ENCODE assay signal across 22 cellular contexts in the genomic region with DNA sequence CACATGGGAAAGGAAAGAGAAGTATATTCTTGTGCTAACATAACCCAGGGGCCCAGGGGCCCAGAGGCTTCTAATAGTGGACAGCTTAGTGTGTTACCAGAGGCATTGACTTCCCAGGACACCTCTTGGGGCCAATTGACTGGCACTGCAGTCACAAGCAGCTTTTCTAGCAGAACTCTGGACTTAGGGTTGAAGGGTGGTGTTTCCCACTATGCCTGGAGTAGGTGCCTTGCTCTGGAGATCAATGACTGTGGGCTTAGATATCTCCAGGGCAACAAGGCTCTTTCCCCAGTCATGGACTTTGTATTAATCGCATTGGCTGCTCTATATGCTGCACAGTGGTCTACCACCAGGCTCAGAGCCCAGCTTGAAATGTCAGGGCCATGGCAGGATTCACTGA.
DNase-seq lines count a peak whose midpoint lies in the region; ATAC-seq, FAIRE-seq and TF ChIP-seq lines count a peak whose summit lies in the region.
"Had no signal": no experiment of that assay in that cellular context is flagged by ENCODE, and none has a peak within 500 bp of the region (broad histone marks: within the 10 kb centered on the region; RNA-seq: fewer than 3 reads in every experiment).

No MANE protein-coding gene starts in this region.

- ATAC-seq in Right ventricle myocardium inferior (no peak), right cardiac atrium (no peak), HepG2 (peak; percentile 73), right lobe of liver (peak in 3 of 4 donors; percentile 8 to 55 (median 53))
- ATAC-seq: A549; CD8-positive, alpha-beta T cell had no signal

- H3K9me3 ChIP-seq in right cardiac atrium (ENCODE audit: control insufficient read depth, low read length) (no peaks in the 10 kb centered on the region), HepG2 (ENCODE audit: low read length) (no peaks in the 10 kb centered on the region), right lobe of liver (no peaks in the 10 kb centered on the region)
- H3K9me3 ChIP-seq: A549; BLaER1 treated with 17β-estradiol and CSF1 and Interleukin-3, amounts not matched to agents 10 nM and 100 nM; Caco-2 had no signal

- no peak for TF ChIP-seq RAD21 in HepG2 (CRISPR knock-in tag; IDR thresholded peaks at IDR 0.05)

- no peak overlapping the region for H3K4me3 ChIP-seq in right cardiac atrium (ENCODE audit: low read length)
- no peak overlapping the region for H3K4me3 ChIP-seq in HepG2 (replicated peaks in 1 of 3; ENCODE audit: insufficient read depth in 1 of 3, low read depth in 2 of 3, low read length in 3 of 3)
- H3K4me3 ChIP-seq in right lobe of liver: no peak overlapping the region
- H3K4me3 ChIP-seq: A549; BLaER1 treated with 17β-estradiol and CSF1 and Interleukin-3, amounts not matched to agents 10 nM and 100 nM had no signal

- DNase-seq in Right ventricle myocardium inferior (ENCODE audit: missing footprints): peak; percentile 61
- DNase-seq in right cardiac atrium: no peak
- no peak for DNase-seq in HepG2 (ENCODE audit: low spot score)
- peak in 2 of 3 donors; percentile 69 to 70 for DNase-seq in right lobe of liver
- DNase-seq in NCI-H524 treated with DMSO at 0.1 percent for 48 hours (lab: John Stamatoyannopoulos, UW): no peak
- no peak for DNase-seq in NCI-H748 (lab: John Stamatoyannopoulos, UW; ENCODE audit: unreplicated experiment)
- no peak for DNase-seq in NCI-H2227 (lab: John Stamatoyannopoulos, UW; ENCODE audit: unreplicated experiment)
- DNase-seq: AML-193; Caco-2; Calu3; CD4-positive, alpha-beta T cell; CD8-positive, alpha-beta T cell; DMS79 treated with DMSO at 0.1 percent for 48 hours; GF-D8 had no signal

- no TSS peak for BruUV-seq in HepG2 (replicated peaks; lab: Mats Ljungman, UMichigan)

- H3K36me3 ChIP-seq in HepG2 (replicated peaks in 1 of 2; ENCODE audit: control insufficient read depth in 1 of 2, insufficient read depth in 2 of 2, low read length in 2 of 2) (no peaks in the 10 kb centered on the region), right lobe of liver (no peaks in the 10 kb centered on the region)
- H3K36me3 ChIP-seq: BLaER1 treated with 17β-estradiol and CSF1 and Interleukin-3, amounts not matched to agents 10 nM and 100 nM had no signal

- intact Hi-C loops in Right ventricle myocardium inferior (cut with DNase I): no loop called here
- intact Hi-C loops in right cardiac atrium (cut with DNase I): loop anchor here in 2 of 4 donors (10.0 kb wide), 1 partner anchor 571 kb away; no protein-coding TSS in a partner anchor
- intact Hi-C loops in HepG2 (cut with micrococcal nuclease; ENCODE audit: unreplicated experiment): no loop called here
- intact Hi-C loops in right lobe of liver (cut with DNase I): no loop called here

- no peaks in the 10 kb centered on the region for H4K20me1 ChIP-seq in HepG2 (ENCODE audit: insufficient read depth, low read length)
- H4K20me1 ChIP-seq: BLaER1 treated with 17β-estradiol and CSF1 and Interleukin-3, amounts not matched to agents 10 nM and 100 nM had no signal

- H2AFZ ChIP-seq in HepG2 (ENCODE audit: low read length): no peak overlapping the region

- H3K9ac ChIP-seq in HepG2 (ENCODE audit: insufficient read depth, low read depth, low read length): no peak overlapping the region
- H3K9ac ChIP-seq: BLaER1 treated with 17β-estradiol and CSF1 and Interleukin-3, amounts not matched to agents 10 nM and 100 nM had no signal

- in situ Hi-C loops in HepG2 (cut with HindIII; ENCODE audit: extremely low pct_ligation_motif_present, low pct_unique_long_range_greater_than_20kb): no loop called here

- POLR2A ChIA-PET in HepG2 (lab: Yijun Ruan, JAX): no interaction called here

- CTCF ChIA-PET in HepG2 (lab: Yijun Ruan, JAX; ENCODE audit: low intra/inter-chr PET ratio, low total read pairs): no interaction called here

- H3K27ac ChIP-seq in right cardiac atrium (ENCODE audit: low read length): no peak overlapping the region
- H3K27ac ChIP-seq in HepG2 (ENCODE audit: extremely low read length, insufficient read depth, low read length): no peak overlapping the region
- H3K27ac ChIP-seq in right lobe of liver: peak overlapping the region in 2 of 3 donors; percentile 4 to 75
- H3K27ac ChIP-seq: 22Rv1; A549; BLaER1 treated with 17β-estradiol and CSF1 and Interleukin-3, amounts not matched to agents 10 nM and 100 nM; C4-2B had no signal

- H3K4me2 ChIP-seq in HepG2 (ENCODE audit: low read depth, low read length): no peak overlapping the region
- H3K4me2 ChIP-seq: A549 had no signal

- TF ChIP-seq CTCF in HepG2 (CRISPR knock-in tag; IDR thresholded peaks at IDR 0.05) (no peak), right lobe of liver (IDR thresholded peaks at IDR 0.05) (no peak)

- TF ChIP-seq EP300 in HepG2 (IDR thresholded peaks at IDR 0.05; ENCODE audit: low read depth in 2 of 2, low read length in 2 of 2) (no peak), HepG2 (CRISPR knock-in tag; IDR thresholded peaks at IDR 0.05; ENCODE audit: borderline replicate concordance) (no peak)

- FAIRE-seq in HepG2 (lab: Jason Lieb, UNC): no peak
- FAIRE-seq: A549, D721Med, G401.6, GM12891, GM18507 had no signal

- no peaks in the 10 kb centered on the region for H3K27me3 ChIP-seq in right cardiac atrium (ENCODE audit: control insufficient read depth, insufficient read depth)
- peaks cover 0 to 6% of the 10 kb centered on the region in 2 experiments; a peak in 1 of 5 replicates for H3K27me3 ChIP-seq in HepG2 (ENCODE audit: control insufficient read depth in 1 of 2, insufficient read depth in 2 of 2, low read length in 2 of 2)
- no peaks in the 10 kb centered on the region for H3K27me3 ChIP-seq in right lobe of liver
- H3K27me3 ChIP-seq: BLaER1 treated with 17β-estradiol and CSF1 and Interleukin-3, amounts not matched to agents 10 nM and 100 nM had no signal

- no peaks in the 10 kb centered on the region for H3K4me1 ChIP-seq in right cardiac atrium (ENCODE audit: control insufficient read depth, insufficient read depth, low read length)
- peaks cover 46% of the 10 kb centered on the region for H3K4me1 ChIP-seq in HepG2 (ENCODE audit: insufficient read depth, low read length)
- peaks cover 0 to 84% (median 19%) of the 10 kb centered on the region in 4 donors for H3K4me1 ChIP-seq in right lobe of liver
- H3K4me1 ChIP-seq: A549, Caco-2 had no signal

- no peaks in the 10 kb centered on the region for H3K79me2 ChIP-seq in HepG2 (ENCODE audit: insufficient read depth, low read length)

- TF ChIP-seq POLR2A in HepG2 (IDR thresholded peaks at IDR 0.05; ENCODE audit: insufficient read depth in 1 of 2, low read depth in 2 of 2, low read length in 2 of 2) (no peak), right lobe of liver (IDR thresholded peaks at IDR 0.05) (no peak)

- 92% methylated on average over 1 of the region's 1 CpG for WGBS in right cardiac atrium
- WGBS in HepG2 (ENCODE audit: low lambda C conversion rate): 0% methylated on average over 1 of the region's 1 CpG
- 20% methylated on average over 1 of the region's 1 CpG for WGBS in right lobe of liver (ENCODE audit: insufficient coverage, low coverage, low lambda C conversion rate, missing lambda C conversion rate)

TF ChIP-seq in HepG2, 621 proteins besides CTCF, POLR2A, EP300 and RAD21 (continues in another document):
- TF ChIP-seq HNF4A (CRISPR knock-in tag; IDR thresholded peaks at IDR 0.05): peak; percentile 48
- TF ChIP-seq TOPORS (CRISPR knock-in tag; IDR thresholded peaks at IDR 0.05): no peak
- TF ChIP-seq KDM5A (IDR thresholded peaks at IDR 0.05; ENCODE audit: borderline replicate concordance, low read length): no peak
- no peak for TF ChIP-seq ZNF709 (CRISPR knock-in tag; IDR thresholded peaks at IDR 0.05)
- no peak for TF ChIP-seq ZKSCAN1 (IDR thresholded peaks at IDR 0.05; ENCODE audit: low read length)
- no peak for TF ChIP-seq RBAK (CRISPR knock-in tag; IDR thresholded peaks at IDR 0.05)
- TF ChIP-seq, protein P1, sequence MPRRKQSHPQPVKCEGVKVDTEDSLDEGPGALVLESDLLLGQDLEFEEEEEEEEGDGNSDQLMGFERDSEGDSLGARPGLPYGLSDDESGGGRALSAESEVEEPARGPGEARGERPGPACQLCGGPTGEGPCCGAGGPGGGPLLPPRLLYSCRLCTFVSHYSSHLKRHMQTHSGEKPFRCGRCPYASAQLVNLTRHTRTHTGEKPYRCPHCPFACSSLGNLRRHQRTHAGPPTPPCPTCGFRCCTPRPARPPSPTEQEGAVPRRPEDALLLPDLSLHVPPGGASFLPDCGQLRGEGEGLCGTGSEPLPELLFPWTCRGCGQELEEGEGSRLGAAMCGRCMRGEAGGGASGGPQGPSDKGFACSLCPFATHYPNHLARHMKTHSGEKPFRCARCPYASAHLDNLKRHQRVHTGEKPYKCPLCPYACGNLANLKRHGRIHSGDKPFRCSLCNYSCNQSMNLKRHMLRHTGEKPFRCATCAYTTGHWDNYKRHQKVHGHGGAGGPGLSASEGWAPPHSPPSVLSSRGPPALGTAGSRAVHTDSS (CRISPR knock-in tag; conservative IDR thresholded peaks at IDR 0.05): no peak
- peak; percentile 11; the same call in 1 of the 2 replicates for TF ChIP-seq KAT2B (IDR thresholded peaks at IDR 0.05; ENCODE audit: borderline replicate concordance, low read depth, low read length)
- no peak for TF ChIP-seq ZNF781 (CRISPR knock-in tag; IDR thresholded peaks at IDR 0.05; ENCODE audit: borderline replicate concordance, not compliant biosample characterization)
- no peak for TF ChIP-seq FOXJ3 (CRISPR knock-in tag; IDR thresholded peaks at IDR 0.05; ENCODE audit: borderline replicate concordance)
- TF ChIP-seq, protein P2, sequence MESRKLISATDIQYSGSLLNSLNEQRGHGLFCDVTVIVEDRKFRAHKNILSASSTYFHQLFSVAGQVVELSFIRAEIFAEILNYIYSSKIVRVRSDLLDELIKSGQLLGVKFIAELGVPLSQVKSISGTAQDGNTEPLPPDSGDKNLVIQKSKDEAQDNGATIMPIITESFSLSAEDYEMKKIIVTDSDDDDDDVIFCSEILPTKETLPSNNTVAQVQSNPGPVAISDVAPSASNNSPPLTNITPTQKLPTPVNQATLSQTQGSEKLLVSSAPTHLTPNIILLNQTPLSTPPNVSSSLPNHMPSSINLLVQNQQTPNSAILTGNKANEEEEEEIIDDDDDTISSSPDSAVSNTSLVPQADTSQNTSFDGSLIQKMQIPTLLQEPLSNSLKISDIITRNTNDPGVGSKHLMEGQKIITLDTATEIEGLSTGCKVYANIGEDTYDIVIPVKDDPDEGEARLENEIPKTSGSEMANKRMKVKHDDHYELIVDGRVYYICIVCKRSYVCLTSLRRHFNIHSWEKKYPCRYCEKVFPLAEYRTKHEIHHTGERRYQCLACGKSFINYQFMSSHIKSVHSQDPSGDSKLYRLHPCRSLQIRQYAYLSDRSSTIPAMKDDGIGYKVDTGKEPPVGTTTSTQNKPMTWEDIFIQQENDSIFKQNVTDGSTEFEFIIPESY (CRISPR knock-in tag; IDR thresholded peaks at IDR 0.05): no peak

Comparison
In these comparisons a context has a peak if more than half of its experiments do, and no peak if none do; other contexts are left out.
1. DNase-seq: peak in Right ventricle myocardium inferior (single experiment) and right lobe of liver (2 of 3); none in right cardiac atrium (0 of 3), HepG2 (single experiment), NCI-H524 treated with DMSO at 0.1 percent for 48 hours (single experiment), NCI-H748 (single experiment) and NCI-H2227 (single experiment).
2. H3K27ac ChIP-seq: peak in right lobe of liver (2 of 3); none in right cardiac atrium (single experiment) and HepG2 (single experiment).
3. ATAC-seq: peak in HepG2 (single experiment) and right lobe of liver (3 of 4); none in Right ventricle myocardium inferior (single experiment) and right cardiac atrium (0 of 2).